Comparison of ENCODE assay signal across 14 cellular contexts in genomic region chr21:45003331-45004058, GRCh38.
DNase-seq lines count a peak whose midpoint lies in the region; ATAC-seq and TF ChIP-seq lines count a peak whose summit lies in the region.
"Had no signal": no experiment of that assay in that cellular context is flagged by ENCODE, and none has a peak within 500 bp of the region (broad histone marks: within the 10 kb centered on the region; RNA-seq: fewer than 3 reads in every experiment).

No MANE protein-coding gene starts in this region.

- H3K27ac ChIP-seq in left ventricle myocardium inferior (replicated peaks) (peak overlapping the region; percentile 13), trophoblast cell (ENCODE audit: low read depth, low read length) (no peak overlapping the region), WERI-Rb-1 (no peak overlapping the region)

- peak overlapping the region; percentile 30 for H4K8ac ChIP-seq in trophoblast cell (ENCODE audit: low read depth, low read length)

- H3K27me3 ChIP-seq in left ventricle myocardium inferior (ENCODE audit: low read depth) (no peaks in the 10 kb centered on the region), trophoblast cell (ENCODE audit: insufficient read depth, low read length) (no peaks in the 10 kb centered on the region), WERI-Rb-1 (ENCODE audit: insufficient read depth, low read depth, severe bottlenecking) (no peaks in the 10 kb centered on the region)

- TF ChIP-seq CTCF in left ventricle myocardium inferior (IDR thresholded peaks at IDR 0.05; ENCODE audit: borderline replicate concordance) (peak; percentile 26), WERI-Rb-1 (IDR thresholded peaks at IDR 0.05; ENCODE audit: low read depth, low read length) (no peak)

- peak overlapping the region; percentile 33 for H3K14ac ChIP-seq in trophoblast cell (ENCODE audit: low read length)

- ATAC-seq in Right ventricle myocardium inferior: no peak

- H3K36me3 ChIP-seq in left ventricle myocardium inferior (no peaks in the 10 kb centered on the region), trophoblast cell (ENCODE audit: control insufficient read depth in 1 of 2, insufficient read depth in 2 of 2, low read length in 2 of 2) (no peaks in the 10 kb centered on the region), WERI-Rb-1 (no peaks in the 10 kb centered on the region)

- peak overlapping the region; percentile 70 for H2BK120ac ChIP-seq in trophoblast cell (ENCODE audit: insufficient read depth, low read length, poor library complexity)

- H3K79me1 ChIP-seq in trophoblast cell (ENCODE audit: low read length): peaks cover 12% of the 10 kb centered on the region

- no peak overlapping the region for H4K12ac ChIP-seq in trophoblast cell (ENCODE audit: low read depth, low read length)

- DNase-seq in Right ventricle myocardium inferior (ENCODE audit: missing footprints): peak; percentile 46
- no peak for DNase-seq in cardiac septum (ENCODE audit: low spot score)
- peak; percentile 9 for DNase-seq in left ventricle myocardium inferior
- DNase-seq in trophoblast cell: no peak
- DNase-seq in islet precursor cell: no peak
- DNase-seq in OCI-M2 (lab: John Stamatoyannopoulos, UW; ENCODE audit: unreplicated experiment): no peak
- DNase-seq in WERI-Rb-1: no peak
- DNase-seq in AG08396 (ENCODE audit: low spot score): no peak
- DNase-seq: activated CD8-positive, alpha-beta memory T cell treated with anti-CD3 and anti-CD28 coated beads for 24 hours; GDM1; NCI-H187; NCI-H524; OCI-M1; stimulated activated naive CD4-positive, alpha-beta T cell treated with Interleukin-2 at 50 U/mL for 16 hours had no signal

- no peak overlapping the region for H3K9ac ChIP-seq in trophoblast cell (ENCODE audit: low read length)

- WGBS in trophoblast cell (ENCODE audit: extremely low coverage, insufficient coverage, insufficient read length): no CpG with 5 or more reads among the region's 14 CpGs

- no peak overlapping the region for H3K4me3 ChIP-seq in left ventricle myocardium inferior
- no peak overlapping the region for H3K4me3 ChIP-seq in trophoblast cell (ENCODE audit: low read depth, low read length)
- H3K4me3 ChIP-seq in WERI-Rb-1 (ENCODE audit: low read depth, low read length): no peak overlapping the region

- no peaks in the 10 kb centered on the region for H3K79me2 ChIP-seq in trophoblast cell (ENCODE audit: control insufficient read depth, insufficient read depth, low read length, poor library complexity)

- H3K4ac ChIP-seq in trophoblast cell (ENCODE audit: low read depth, low read length): peak overlapping the region; percentile 34

- H2AK5ac ChIP-seq in trophoblast cell (ENCODE audit: low read length): peak overlapping the region; percentile 57

- peaks cover 22% of the 10 kb centered on the region for H3K4me1 ChIP-seq in left ventricle myocardium inferior
- peaks cover 4 to 8% of the 10 kb centered on the region in 2 experiments for H3K4me1 ChIP-seq in trophoblast cell (ENCODE audit: control insufficient read depth in 1 of 2, insufficient read depth in 2 of 2, low read length in 2 of 2)

- no peak overlapping the region for H3K23ac ChIP-seq in trophoblast cell (ENCODE audit: low read length)

- peak overlapping the region; percentile 49 for H3K18ac ChIP-seq in trophoblast cell (ENCODE audit: low read length)

- no peak overlapping the region for H3K4me2 ChIP-seq in trophoblast cell (ENCODE audit: low read length)

- H2BK12ac ChIP-seq in trophoblast cell (ENCODE audit: low read length): peak overlapping the region; percentile 95

- H2BK5ac ChIP-seq in trophoblast cell (ENCODE audit: low read depth, low read length, poor library complexity): no peak overlapping the region

- H2AFZ ChIP-seq in trophoblast cell (ENCODE audit: insufficient read depth, low read length, poor library complexity): no peak overlapping the region

- intact Hi-C loops in Right ventricle myocardium inferior (cut with DNase I): no loop called here
- intact Hi-C loops in cardiac septum (cut with DNase I): no loop called here
- intact Hi-C loops in left ventricle myocardium inferior (cut with micrococcal nuclease): no loop called here

- H3K9me3 ChIP-seq in left ventricle myocardium inferior (replicated peaks) (peaks cover 16% of the 10 kb centered on the region), trophoblast cell (ENCODE audit: insufficient read depth, low read depth, low read length) (peaks cover 4% of the 10 kb centered on the region), WERI-Rb-1 (ENCODE audit: severe bottlenecking) (peaks cover 9% of the 10 kb centered on the region)

- peak overlapping the region; percentile 78 for H4K91ac ChIP-seq in trophoblast cell (ENCODE audit: low read depth, low read length)

Comparison
In these comparisons a context has a peak if more than half of its experiments do, and no peak if none do; other contexts are left out.
1. DNase-seq: peak in Right ventricle myocardium inferior (single experiment) and left ventricle myocardium inferior (single experiment); none in cardiac septum (single experiment), trophoblast cell (0 of 2), islet precursor cell (single experiment), OCI-M2 (single experiment), WERI-Rb-1 (single experiment) and AG08396 (single experiment).